ENCODE assay signal across 21 cellular contexts in genomic region chr7:90698616-90699015, GRCh38.
"Had no signal": no experiment of that assay in that cellular context is flagged by ENCODE, and none has a peak within 500 bp of the region (broad histone marks: within the 10 kb centered on the region; RNA-seq: fewer than 3 reads in every experiment).

No MANE protein-coding gene starts in this region.

- H3K27me3 ChIP-seq: sigmoid colon, stomach, suprapubic skin, transverse colon had no signal

- DNase-seq: activated CD4-positive, alpha-beta T cell treated with anti-CD3 and anti-CD28 coated beads, Interleukin-2, amount 10 ng/mL, durations not matched to agents 7 days and 5 days; activated CD4-positive, CD25-positive, alpha-beta regulatory T cell treated with anti-CD3 and anti-CD28 coated beads, Interleukin-2, amount 50 U/mL, for 72 hours; activated CD8-positive, alpha-beta T cell treated with anti-CD3 and anti-CD28 coated beads, Interleukin-2, amount 10 ng/mL, durations not matched to agents 7 days and 5 days; activated gamma-delta T cell treated with Interleukin-2 at 50 U/mL for 16 hours; anterior cingulate cortex; effector CD4-positive, alpha-beta T cell; left ventricle myocardium inferior; sigmoid colon; stimulated activated CD4-positive, alpha-beta T cell treated with anti-CD3 and anti-CD28 coated beads, Interleukin-15, amount 100 ng/mL, for 24 hours; stomach; transverse colon had no signal

- H3K9me3 Mint-ChIP-seq: activated CD4-positive, alpha-beta T cell treated with anti-CD3 and anti-CD28 coated beads, Interleukin-2, amount 10 ng/mL, durations not matched to agents 7 days and 5 days; dendritic cell treated with granulocyte-macrophage colony-stimulating factor and Interleukin-4, amounts not matched to agents 40 ng/mL and 50 ng/mL, for 4 days; nephron; T-helper 1 cell treated with Interleukin-12 subunit alpha and Interleukin-12 subunit beta and Interleukin-4 antibody, amounts not matched to agents 30 μg/mL and 1 μg/mL, for 36 hours had no signal

- H3K9me3 ChIP-seq: left ventricle myocardium inferior, sigmoid colon, stomach, suprapubic skin, transverse colon had no signal

- H3K4me1 Mint-ChIP-seq: activated naive CD4-positive, alpha-beta T cell treated with anti-CD3 and anti-CD28 coated beads, Interleukin-2, amount 50 U/mL, for 24 hours had no signal

- ATAC-seq: activated CD8-positive, alpha-beta T cell treated with anti-CD3 and anti-CD28 coated beads, Interleukin-2, amount 10 ng/mL, durations not matched to agents 7 days and 5 days; stimulated activated memory B cell treated with anti-CD40 and anti-IgM and Interleukin-4, amounts not matched to agents 10 μg/mL and 1 μg/mL and 100 μg/mL, for 72 hours had no signal

- H3K27ac ChIP-seq: left ventricle myocardium inferior, sigmoid colon, stomach, suprapubic skin, transverse colon had no signal

- H3K27ac Mint-ChIP-seq: activated CD4-positive, alpha-beta T cell treated with anti-CD3 and anti-CD28 coated beads, Interleukin-2, amount 10 ng/mL, durations not matched to agents 7 days and 5 days; activated CD8-positive, alpha-beta T cell treated with anti-CD3 and anti-CD28 coated beads, Interleukin-2, amount 10 ng/mL, durations not matched to agents 7 days and 5 days; activated naive CD4-positive, alpha-beta T cell treated with anti-CD3 and anti-CD28 coated beads, Interleukin-2, amount 50 U/mL, for 24 hours; brain; dendritic cell treated with granulocyte-macrophage colony-stimulating factor and Interleukin-4, amounts not matched to agents 40 ng/mL and 50 ng/mL, for 4 days; nephron; stimulated activated memory B cell treated with anti-CD40 and anti-IgM and Interleukin-4, amounts not matched to agents 10 μg/mL and 1 μg/mL and 100 μg/mL, for 72 hours; T-helper 1 cell treated with Interleukin-12 subunit alpha and Interleukin-12 subunit beta and Interleukin-4 antibody, amounts not matched to agents 30 μg/mL and 1 μg/mL, for 36 hours had no signal

- H3K36me3 Mint-ChIP-seq: activated naive CD4-positive, alpha-beta T cell treated with anti-CD3 and anti-CD28 coated beads, Interleukin-2, amount 50 U/mL, for 24 hours had no signal

- H3K4me3 ChIP-seq: left ventricle myocardium inferior, sigmoid colon, smooth muscle cell, stomach, suprapubic skin, transverse colon had no signal

- H3K4me1 ChIP-seq: suprapubic skin, transverse colon had no signal

- H3K36me3 ChIP-seq: left ventricle myocardium inferior, sigmoid colon, stomach, suprapubic skin, transverse colon had no signal

- H3K27me3 Mint-ChIP-seq: activated CD4-positive, alpha-beta T cell treated with anti-CD3 and anti-CD28 coated beads, Interleukin-2, amount 10 ng/mL, durations not matched to agents 7 days and 5 days; brain; dendritic cell treated with granulocyte-macrophage colony-stimulating factor and Interleukin-4, amounts not matched to agents 40 ng/mL and 50 ng/mL, for 4 days; stimulated activated memory B cell treated with anti-CD40 and anti-IgM and Interleukin-4, amounts not matched to agents 10 μg/mL and 1 μg/mL and 100 μg/mL, for 72 hours had no signal

- H3K4me2 ChIP-seq: smooth muscle cell had no signal

- H3K4me3 Mint-ChIP-seq: activated CD4-positive, alpha-beta T cell treated with anti-CD3 and anti-CD28 coated beads, Interleukin-2, amount 10 ng/mL, durations not matched to agents 7 days and 5 days; activated CD8-positive, alpha-beta T cell treated with anti-CD3 and anti-CD28 coated beads, Interleukin-2, amount 10 ng/mL, durations not matched to agents 7 days and 5 days; activated naive CD4-positive, alpha-beta T cell treated with anti-CD3 and anti-CD28 coated beads, Interleukin-2, amount 50 U/mL, for 24 hours; brain; dendritic cell treated with granulocyte-macrophage colony-stimulating factor and Interleukin-4, amounts not matched to agents 40 ng/mL and 50 ng/mL, for 4 days; nephron; stimulated activated memory B cell treated with anti-CD40 and anti-IgM and Interleukin-4, amounts not matched to agents 10 μg/mL and 1 μg/mL and 100 μg/mL, for 72 hours; T-helper 1 cell treated with Interleukin-12 subunit alpha and Interleukin-12 subunit beta and Interleukin-4 antibody, amounts not matched to agents 30 μg/mL and 1 μg/mL, for 36 hours had no signal

- FAIRE-seq: endometrium, urothelium cell line had no signal
